3 cellular contexts compared by ENCODE assay signal in genomic region chrX:41721590-41721989, GRCh38.
TF ChIP-seq lines count a peak whose summit lies in the region.

No MANE protein-coding gene starts in this region.

TF ChIP-seq in SK-N-SH treated with all-trans-retinoic acid at 6 μM for 48 hours, 23 proteins besides CTCF, POLR2A, EP300 and RAD21:
- no peak for TF ChIP-seq ARNTL (CRISPR knock-in tag; IDR thresholded peaks at IDR 0.05; ENCODE audit: borderline replicate concordance, low read depth)
- peak; percentile 71 for TF ChIP-seq ISL1 (CRISPR knock-in tag; IDR thresholded peaks at IDR 0.05)

TF ChIP-seq in SK-N-SH, 30 proteins besides CTCF, POLR2A, EP300 and RAD21:
- TF ChIP-seq RCOR1 (IDR thresholded peaks at IDR 0.05; ENCODE audit: low read length), result no peak
- no peak for TF ChIP-seq MAX (IDR thresholded peaks at IDR 0.05; ENCODE audit: low read depth)
- no peak for TF ChIP-seq IRF3 (IDR thresholded peaks at IDR 0.05; ENCODE audit: low read depth, low read length)
- no peak for TF ChIP-seq SIN3A (IDR thresholded peaks at IDR 0.05; ENCODE audit: borderline replicate concordance, low read depth, low read length)
- TF ChIP-seq REST (IDR thresholded peaks at IDR 0.05; ENCODE audit: low read depth, low read length), result no peak
- TF ChIP-seq TAF1 (IDR thresholded peaks at IDR 0.05; ENCODE audit: borderline replicate concordance, low read depth, low read length), result no peak
- no peak for TF ChIP-seq TEAD4 (IDR thresholded peaks at IDR 0.05; ENCODE audit: borderline replicate concordance, insufficient read depth)
- TF ChIP-seq NRF1 (IDR thresholded peaks at IDR 0.05; ENCODE audit: low read depth, low read length), result no peak
- no peak for TF ChIP-seq CHD2 (IDR thresholded peaks at IDR 0.05; ENCODE audit: low read length, partially characterized antibody)
- TF ChIP-seq USF2 (IDR thresholded peaks at IDR 0.05; ENCODE audit: borderline replicate concordance, low read depth, low read length), result no peak
- TF ChIP-seq GABPA (IDR thresholded peaks at IDR 0.05; ENCODE audit: low read depth), result no peak
- TF ChIP-seq JUND (IDR thresholded peaks at IDR 0.05), result no peak
- no peak for TF ChIP-seq RFX5 (IDR thresholded peaks at IDR 0.05; ENCODE audit: low read length)
- TF ChIP-seq TCF12 (IDR thresholded peaks at IDR 0.05), result no peak
- no peak for TF ChIP-seq FOXJ3 (CRISPR knock-in tag; IDR thresholded peaks at IDR 0.05)
- TF ChIP-seq MXI1 (IDR thresholded peaks at IDR 0.05; ENCODE audit: low read depth, low read length), result no peak
- TF ChIP-seq RXRA (IDR thresholded peaks at IDR 0.05; ENCODE audit: borderline replicate concordance, low read depth), result no peak
TF ChIP-seq in SK-N-SH: peak in this region for 0.

TF ChIP-seq in GM12878, 131 proteins besides CTCF, POLR2A, EP300 and RAD21:
- no peak for TF ChIP-seq ZSCAN29 (IDR thresholded peaks at IDR 0.05)
- no peak for TF ChIP-seq STAT3 (IDR thresholded peaks at IDR 0.05; ENCODE audit: low read depth, low read length)
- TF ChIP-seq RCOR1 (conservative IDR thresholded peaks at IDR 0.05; ENCODE audit: low read depth, low read length), result no peak
- no peak for TF ChIP-seq CEBPZ (IDR thresholded peaks at IDR 0.05; ENCODE audit: low read depth, low read length)
- no peak for TF ChIP-seq KAT2A (conservative IDR thresholded peaks at IDR 0.05; ENCODE audit: control insufficient read depth, low read depth, low read length)
- no peak for TF ChIP-seq ATF7 (IDR thresholded peaks at IDR 0.05; ENCODE audit: low read depth)
- no peak for TF ChIP-seq ZNF274 (IDR thresholded peaks at IDR 0.05; ENCODE audit: insufficient read depth, insufficient read length)
- TF ChIP-seq TCF3 (IDR thresholded peaks at IDR 0.05; ENCODE audit: borderline replicate concordance, insufficient read depth, low read depth, low read length), result no peak
- TF ChIP-seq MTA2 (IDR thresholded peaks at IDR 0.05; ENCODE audit: low read depth), result no peak
- TF ChIP-seq ELK1 (IDR thresholded peaks at IDR 0.05; ENCODE audit: low read depth, low read length), result no peak
- TF ChIP-seq IKZF2 (IDR thresholded peaks at IDR 0.05), result no peak
